In genomic region chr7:124354206-124354605, GRCh38 we compare ENCODE assay signal across 9 cellular contexts.
"Had no signal": no experiment of that assay in that cellular context is flagged by ENCODE, and none has a peak within 500 bp of the region (broad histone marks: within the 10 kb centered on the region; RNA-seq: fewer than 3 reads in every experiment).

No MANE protein-coding gene starts in this region.

- H3K27ac ChIP-seq: HL-60 had no signal

- H3K4me3 ChIP-seq: GM23338, K562 had no signal

- H3K27ac Mint-ChIP-seq: GM23338, H9 had no signal

- DNase-seq: H9, HCEC 1CT, IMR-90, KG1 had no signal

- H3K9me3 Mint-ChIP-seq: GM23338, H9 had no signal

- FAIRE-seq: H1, H54, K562 had no signal

- H3K4me3 Mint-ChIP-seq: GM23338, H9 had no signal

- H2AFZ ChIP-seq: GM23338 had no signal

- H3K4me2 ChIP-seq: GM23338 had no signal

- ATAC-seq: GM23338, K562 had no signal

- H3K4me1 Mint-ChIP-seq: H9 had no signal
